ENCODE assay signal across 1 cellular context in genomic region chr2:17593445-17593840, GRCh38.
TF ChIP-seq lines count a peak whose summit lies in the region.

No MANE protein-coding gene starts in this region.

TF ChIP-seq in IMR-90, 13 proteins besides CTCF, POLR2A, EP300 and RAD21 (continued from another document):
- no peak for TF ChIP-seq USF2 (IDR thresholded peaks at IDR 0.05; ENCODE audit: low read depth, low read length)
